8 cellular contexts compared by ENCODE assay signal in the genomic region with DNA sequence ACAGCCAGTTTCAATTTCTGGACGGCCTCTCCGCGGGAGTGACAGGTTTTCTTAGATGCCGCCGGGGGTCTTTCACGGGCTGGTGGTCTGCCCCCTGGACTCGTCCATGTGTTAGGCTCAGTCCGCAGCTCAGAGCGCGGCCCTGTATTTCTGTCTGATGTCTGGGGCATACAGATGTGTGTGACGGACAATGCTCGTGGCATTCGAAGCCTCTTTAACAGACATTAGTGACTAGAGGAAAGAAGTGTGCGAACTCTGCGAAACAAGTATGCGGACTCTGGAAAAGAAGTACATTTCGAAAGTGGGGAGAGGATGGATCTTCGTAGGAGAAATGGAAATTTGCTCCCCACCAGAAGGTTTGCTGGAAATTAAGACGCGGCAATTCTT. TPM values are rescaled to one million over a fixed set of nuclear protein-coding genes. Genes with fewer than 3 reads are reported as not detected.
DNase-seq lines count a peak whose midpoint lies in the region; ATAC-seq and TF ChIP-seq lines count a peak whose summit lies in the region.

No MANE protein-coding gene starts in this region.

- no peaks in the 10 kb centered on the region for H3K9me3 Mint-ChIP-seq in activated naive CD4-positive, alpha-beta T cell treated with anti-CD3 and anti-CD28 coated beads, Interleukin-2, amount 10 ng/mL, durations not matched to agents 7 days and 5 days
- H3K9me3 Mint-ChIP-seq in activated CD8-positive, alpha-beta memory T cell treated with anti-CD3 and anti-CD28 coated beads, Interleukin-2, amount 10 ng/mL, durations not matched to agents 7 days and 5 days (ENCODE audit: low read depth) = no peaks in the 10 kb centered on the region

- H3K4me3 ChIP-seq in heart left ventricle (peak overlapping the region; percentile 65 to 95 (median 88)), sigmoid colon (peak overlapping the region; percentile 76 to 98 (median 94))

- peaks cover 2% of the 10 kb centered on the region for H3K36me3 Mint-ChIP-seq in activated naive CD4-positive, alpha-beta T cell treated with anti-CD3 and anti-CD28 coated beads, Interleukin-2, amount 10 ng/mL, durations not matched to agents 7 days and 5 days
- peaks cover 2% of the 10 kb centered on the region for H3K36me3 Mint-ChIP-seq in activated CD8-positive, alpha-beta memory T cell treated with anti-CD3 and anti-CD28 coated beads, Interleukin-2, amount 10 ng/mL, durations not matched to agents 7 days and 5 days

- CTCF ChIA-PET in activated naive CD4-positive, alpha-beta T cell treated with anti-CD3 and anti-CD28 coated beads, Interleukin-2, amount 10 ng/mL, durations not matched to agents 7 days and 5 days (lab: Charles Lee) = interaction anchor here (1.3 to 2.1 kb wide), 2 partner anchors 10 to 196 kb away, joined by 3 to 9 read pairs; partner anchors contain the start of gene SGCB
- CTCF ChIA-PET in activated CD8-positive, alpha-beta memory T cell treated with anti-CD3 and anti-CD28 coated beads, Interleukin-2, amount 10 ng/mL, durations not matched to agents 7 days and 5 days (lab: Charles Lee) = interaction anchor here (1.0 to 1.7 kb wide), 7 partner anchors 10 to 196 kb away, joined by 3 to 8 read pairs (median 3); partner anchors contain the start of gene SGCB

- 0 to 1% (median 1%) methylated on average over 20 of the region's 20 CpGs for WGBS in heart left ventricle, 4 donors
- WGBS in sigmoid colon, 2 donors = 1% methylated on average over 20 of the region's 20 CpGs

- H3K36me3 ChIP-seq in heart left ventricle (no peaks in the 10 kb centered on the region), sigmoid colon (no peaks in the 10 kb centered on the region)

- TF ChIP-seq POLR2A in heart left ventricle (IDR thresholded peaks at IDR 0.05) (no peak), sigmoid colon (IDR thresholded peaks at IDR 0.05) (no peak)

- no peaks in the 10 kb centered on the region for H3K27me3 ChIP-seq in heart left ventricle
- no peaks in the 10 kb centered on the region for H3K27me3 ChIP-seq in sigmoid colon

- H3K9me3 ChIP-seq in heart left ventricle (no peaks in the 10 kb centered on the region), sigmoid colon (no peaks in the 10 kb centered on the region)

- H3K27ac ChIP-seq in heart left ventricle (peak overlapping the region; percentile 34 to 99 (median 82)), sigmoid colon (peak overlapping the region; percentile 99)

- peak overlapping the region; percentile 49 for H3K27ac Mint-ChIP-seq in activated naive CD4-positive, alpha-beta T cell treated with anti-CD3 and anti-CD28 coated beads, Interleukin-2, amount 10 ng/mL, durations not matched to agents 7 days and 5 days
- peak overlapping the region; percentile 89 for H3K27ac Mint-ChIP-seq in activated CD8-positive, alpha-beta memory T cell treated with anti-CD3 and anti-CD28 coated beads, Interleukin-2, amount 10 ng/mL, durations not matched to agents 7 days and 5 days

- no peak for ATAC-seq in activated CD8-positive, alpha-beta memory T cell treated with anti-CD3 and anti-CD28 coated beads, Interleukin-2, amount 10 ng/mL, durations not matched to agents 7 days and 5 days
- ATAC-seq in heart left ventricle (no peak), HG03439 (IDR thresholded peaks at IDR 0.05; ENCODE audit: unreplicated experiment) (no peak)

- peak; percentile 25 for DNase-seq in activated naive CD4-positive, alpha-beta T cell treated with anti-CD3 and anti-CD28 coated beads, Interleukin-2, amount 10 ng/mL, durations not matched to agents 7 days and 5 days
- DNase-seq in activated naive CD4-positive, alpha-beta T cell treated with Interleukin-2 at 50 U/mL for 16 hours = no peak
- DNase-seq in activated CD8-positive, alpha-beta memory T cell treated with anti-CD3 and anti-CD28 coated beads, Interleukin-2, amount 10 ng/mL, durations not matched to agents 7 days and 5 days = no peak
- DNase-seq in heart left ventricle (peak in 3 of 5 donors; percentile 23 to 58 (median 28)), sigmoid colon (peak; percentile 72), glomerular visceral epithelial cell (ENCODE audit: extremely low spot score) (no peak), dermis blood vessel endothelial cell (no peak)

- peak overlapping the region; percentile 99 for H3K4me3 Mint-ChIP-seq in activated naive CD4-positive, alpha-beta T cell treated with anti-CD3 and anti-CD28 coated beads, Interleukin-2, amount 10 ng/mL, durations not matched to agents 7 days and 5 days
- peak overlapping the region; percentile 91 for H3K4me3 Mint-ChIP-seq in activated CD8-positive, alpha-beta memory T cell treated with anti-CD3 and anti-CD28 coated beads, Interleukin-2, amount 10 ng/mL, durations not matched to agents 7 days and 5 days

- no peak for TF ChIP-seq CTCF in heart left ventricle (IDR thresholded peaks at IDR 0.05)
- no peak for TF ChIP-seq CTCF in sigmoid colon (IDR thresholded peaks at IDR 0.05)

- intact Hi-C loops in heart left ventricle (cut with DNase I) (loop anchor here in 5 of 10 donors (5.0 to 10.0 kb wide), 3 partner anchors 50 to 203 kb away; partner anchors contain the start of gene SGCB (in 4 of the 5)), sigmoid colon (cut with DNase I) (loop anchor here (2.0 to 10.0 kb wide), 5 partner anchors 55 to 1975 kb away; partner anchors contain the start of genes FIP1L1 and SGCB)

- peaks cover 14% of the 10 kb centered on the region for H3K27me3 Mint-ChIP-seq in activated naive CD4-positive, alpha-beta T cell treated with anti-CD3 and anti-CD28 coated beads, Interleukin-2, amount 10 ng/mL, durations not matched to agents 7 days and 5 days
- no peaks in the 10 kb centered on the region for H3K27me3 Mint-ChIP-seq in activated CD8-positive, alpha-beta memory T cell treated with anti-CD3 and anti-CD28 coated beads, Interleukin-2, amount 10 ng/mL, durations not matched to agents 7 days and 5 days

- H3K4me1 ChIP-seq in heart left ventricle = peaks cover 0 to 24% (median 11%) of the 10 kb centered on the region in 12 donors
- peaks cover 0 to 29% (median 15%) of the 10 kb centered on the region in 4 donors for H3K4me1 ChIP-seq in sigmoid colon

- H3K4me1 Mint-ChIP-seq in activated naive CD4-positive, alpha-beta T cell treated with anti-CD3 and anti-CD28 coated beads, Interleukin-2, amount 10 ng/mL, durations not matched to agents 7 days and 5 days = peaks cover 16% of the 10 kb centered on the region
- H3K4me1 Mint-ChIP-seq in activated CD8-positive, alpha-beta memory T cell treated with anti-CD3 and anti-CD28 coated beads, Interleukin-2, amount 10 ng/mL, durations not matched to agents 7 days and 5 days = peaks cover 16% of the 10 kb centered on the region

- TF ChIP-seq EP300 in sigmoid colon (IDR thresholded peaks at IDR 0.05) = no peak

RNA-seq across cellular contexts. Expression of gene DCUN1D4, which starts 0.8 kb away (rescaled TPM):
- total RNA-seq in activated CD8-positive, alpha-beta memory T cell treated with anti-CD3 and anti-CD28 coated beads, Interleukin-2, amount 10 ng/mL, durations not matched to agents 7 days and 5 days = 10 to 100 TPM; 28.4 to 30.0 TPM
- 10 to 100 TPM; 16.6 to 54.0 (median 38.1) TPM for total RNA-seq in heart left ventricle
- 10 to 100 TPM; 10.4 to 19.1 TPM for polyA plus RNA-seq in heart left ventricle
- total RNA-seq in sigmoid colon = 10 to 100 TPM; 48.6 to 76.2 (median 62.3) TPM
- 10 to 100 TPM in 1 of 3 donors, 1 to 10 TPM in 2; 9.6 to 10.7 (median 9.9) TPM for polyA plus RNA-seq in sigmoid colon
- 38.1 and 47.3 TPM in 2 replicates for total RNA-seq in dermis blood vessel endothelial cell

Comparison
In these comparisons a context has a peak if more than half of its experiments do, and no peak if none do; other contexts are left out.
1. DNase-seq: peak in activated naive CD4-positive, alpha-beta T cell treated with anti-CD3 and anti-CD28 coated beads, Interleukin-2, amount 10 ng/mL, durations not matched to agents 7 days and 5 days (single experiment), heart left ventricle (3 of 5) and sigmoid colon (single experiment); none in activated naive CD4-positive, alpha-beta T cell treated with Interleukin-2 at 50 U/mL for 16 hours (single experiment), activated CD8-positive, alpha-beta memory T cell treated with anti-CD3 and anti-CD28 coated beads, Interleukin-2, amount 10 ng/mL, durations not matched to agents 7 days and 5 days (single experiment), glomerular visceral epithelial cell (single experiment) and dermis blood vessel endothelial cell (single experiment).